In the genomic region with DNA sequence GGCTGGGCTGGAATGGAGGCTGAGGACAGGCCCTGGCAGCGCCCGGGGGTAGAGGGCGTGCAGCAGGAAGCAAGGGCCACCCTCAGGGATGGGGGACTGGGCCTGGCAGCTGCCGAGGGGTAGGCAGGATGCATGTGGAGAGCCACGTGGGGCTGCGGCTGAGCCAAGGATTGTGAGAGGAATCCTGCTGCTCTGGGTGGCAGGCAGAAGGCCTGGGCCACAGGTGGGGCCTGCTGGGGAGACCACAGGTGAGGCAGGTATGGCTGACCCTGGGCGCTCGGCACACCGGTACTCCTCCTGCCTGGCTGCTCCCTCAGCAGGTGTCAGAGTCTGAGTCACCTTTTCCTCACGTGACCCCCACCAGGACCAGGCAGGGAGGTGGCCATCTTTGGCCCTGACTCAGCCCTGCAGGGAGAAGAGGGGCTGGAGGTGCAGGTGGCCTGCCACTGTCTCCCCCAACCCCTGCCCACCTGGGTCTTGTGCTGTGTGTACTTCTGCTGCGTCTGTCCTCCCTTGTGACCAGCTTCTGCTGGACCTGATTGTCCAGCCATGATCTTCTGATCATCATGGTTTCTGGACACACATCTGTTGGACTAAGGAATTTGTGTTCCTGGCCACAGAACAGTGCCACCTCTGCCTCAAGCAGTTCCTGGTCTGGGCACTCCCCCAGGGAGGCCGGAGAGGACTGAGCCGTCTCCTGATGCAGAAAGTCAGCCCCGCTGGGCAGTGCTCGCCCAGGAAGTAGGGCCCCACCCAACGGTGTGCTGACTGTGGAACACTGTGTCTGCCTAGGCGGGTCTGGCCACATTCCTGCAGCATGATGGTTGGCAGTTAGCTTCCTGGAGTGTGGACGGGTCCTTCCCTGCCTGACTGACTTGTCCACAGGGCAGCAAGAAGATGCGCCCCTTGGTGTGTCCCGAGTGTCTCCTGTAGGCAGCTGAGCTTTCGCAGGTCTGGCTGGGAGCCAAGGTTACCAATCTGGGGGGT, we compare ENCODE assay signal across 1 cellular context.
TF ChIP-seq lines count a peak whose summit lies in the region.

No MANE protein-coding gene starts in this region.

TF ChIP-seq in endothelial cell of umbilical vein, 7 proteins besides CTCF, POLR2A, EP300 and RAD21:
- TF ChIP-seq EZH2 (IDR thresholded peaks at IDR 0.05; ENCODE audit: borderline replicate concordance, low read depth, low read length, severe bottlenecking): no peak
- TF ChIP-seq MYC (IDR thresholded peaks at IDR 0.05; ENCODE audit: low read depth, low read length): no peak
- TF ChIP-seq POLR2AphosphoS5 (IDR thresholded peaks at IDR 0.05; ENCODE audit: insufficient read depth, low read depth, low read length): peak; percentile 70
